In genomic region chrX:45781901-45782553, GRCh38 we compare ENCODE assay signal across 10 cellular contexts.
DNase-seq lines count a peak whose midpoint lies in the region; ATAC-seq and TF ChIP-seq lines count a peak whose summit lies in the region.
"Had no signal": no experiment of that assay in that cellular context is flagged by ENCODE, and none has a peak within 500 bp of the region (broad histone marks: within the 10 kb centered on the region; RNA-seq: fewer than 3 reads in every experiment).

No MANE protein-coding gene starts in this region.

- no peak for TF ChIP-seq EP300 in sigmoid colon (IDR thresholded peaks at IDR 0.05)

- peaks cover 33% of the 10 kb centered on the region for H3K79me2 ChIP-seq in mesendoderm (ENCODE audit: control insufficient read depth, insufficient read depth, low read length)

- TF ChIP-seq CTCF in LNCaP clone FGC (IDR thresholded peaks at IDR 0.05; ENCODE audit: control insufficient read depth, extremely low read depth, insufficient read depth) (peak; percentile 32; the same call in 1 of the 2 replicates), astrocyte of the cerebellum (IDR thresholded peaks at IDR 0.05; ENCODE audit: low read depth, low read length, missing control alignments) (peak; percentile 45), sigmoid colon (IDR thresholded peaks at IDR 0.05) (peak in 1 of 4 experiments; percentile 26)

- H3K4ac ChIP-seq in mesendoderm (ENCODE audit: low read depth, low read length), result no peak overlapping the region

- H3K4me3 ChIP-seq in LNCaP clone FGC (ENCODE audit: low read depth, low read length), result no peak overlapping the region
- H3K4me3 ChIP-seq in astrocyte of the cerebellum (ENCODE audit: low read depth, low read length), result no peak overlapping the region
- no peak overlapping the region for H3K4me3 ChIP-seq in mesendoderm (ENCODE audit: low read length)
- no peak overlapping the region for H3K4me3 ChIP-seq in sigmoid colon
- H3K4me3 ChIP-seq: prostate gland had no signal

- H4K5ac ChIP-seq in mesendoderm (ENCODE audit: low read length), result no peak overlapping the region

- no peak overlapping the region for H2AK5ac ChIP-seq in mesendoderm (ENCODE audit: low read length)

- no peak overlapping the region for H2BK5ac ChIP-seq in mesendoderm (ENCODE audit: low read length)

- H3K36me3 ChIP-seq in mesendoderm (ENCODE audit: control insufficient read depth, insufficient read depth, low read length) (no peaks in the 10 kb centered on the region), sigmoid colon (no peaks in the 10 kb centered on the region)
- H3K36me3 ChIP-seq: prostate gland had no signal

- in situ Hi-C loops in astrocyte of the cerebellum (cut with HindIII; ENCODE audit: low sequenced_read_pairs), result no loop called here

- intact Hi-C loops in sigmoid colon (cut with DNase I), result no loop called here

- no peak overlapping the region for H3K4me2 ChIP-seq in mesendoderm (ENCODE audit: low read length)

- no peak overlapping the region for H4K8ac ChIP-seq in mesendoderm (ENCODE audit: low read depth, low read length)

- no peak for ATAC-seq in HG03378 (IDR thresholded peaks at IDR 0.05; ENCODE audit: unreplicated experiment)

- H3K27me3 ChIP-seq in mesendoderm (ENCODE audit: insufficient read depth, low read length, poor library complexity), result no peaks in the 10 kb centered on the region
- no peaks in the 10 kb centered on the region for H3K27me3 ChIP-seq in sigmoid colon

- no peak overlapping the region for H3K9ac ChIP-seq in mesendoderm (ENCODE audit: low read length)

- H3K56ac ChIP-seq in mesendoderm (ENCODE audit: low read length), result no peak overlapping the region

- H2BK120ac ChIP-seq in mesendoderm (ENCODE audit: low read depth, low read length), result no peak overlapping the region

- DNase-seq in COLO829 (ENCODE audit: low spot score) (peak; percentile 52), LNCaP clone FGC (ENCODE audit: low read depth) (no peak), astrocyte of the cerebellum (ENCODE audit: low read depth) (no peak), mesendoderm (peak; percentile 72), sigmoid colon (no peak), NCI-H510A treated with DMSO at 0.1 percent for 48 hours (lab: John Stamatoyannopoulos, UW) (no peak), KG1 (lab: John Stamatoyannopoulos, UW) (no peak)
- DNase-seq: amygdala had no signal

- no peaks in the 10 kb centered on the region for H3K9me3 ChIP-seq in sigmoid colon
- H3K9me3 ChIP-seq: prostate gland had no signal

- H2BK15ac ChIP-seq in mesendoderm (replicated peaks; ENCODE audit: low read depth), result no peak overlapping the region

- H3K27ac ChIP-seq in mesendoderm (ENCODE audit: low read depth, low read length) (no peak overlapping the region), sigmoid colon (no peak overlapping the region)
- H3K27ac ChIP-seq: prostate gland had no signal

- TF ChIP-seq POLR2A in sigmoid colon (IDR thresholded peaks at IDR 0.05), result no peak

- no peaks in the 10 kb centered on the region for H3K79me1 ChIP-seq in mesendoderm (ENCODE audit: low read length)

- no peak overlapping the region for H3K18ac ChIP-seq in mesendoderm (ENCODE audit: low read length)

- 100% methylated on average over 1 of the region's 4 CpGs for WGBS in mesendoderm (ENCODE audit: extremely low coverage, insufficient coverage, low lambda C conversion rate)
- 60 to 64% methylated on average over 4 of the region's 4 CpGs for WGBS in sigmoid colon, 2 donors

- no peaks in the 10 kb centered on the region for H3K4me1 ChIP-seq in mesendoderm (ENCODE audit: control insufficient read depth, low read depth, low read length)
- no peaks in the 10 kb centered on the region for H3K4me1 ChIP-seq in sigmoid colon
- H3K4me1 ChIP-seq: prostate gland had no signal

- no peak overlapping the region for H3K23ac ChIP-seq in mesendoderm (ENCODE audit: low read length)

Comparison
In these comparisons a context has a peak if more than half of its experiments do, and no peak if none do; other contexts are left out.
1. DNase-seq: peak in COLO829 (single experiment) and mesendoderm (single experiment); none in LNCaP clone FGC (single experiment), astrocyte of the cerebellum (single experiment), sigmoid colon (single experiment), NCI-H510A treated with DMSO at 0.1 percent for 48 hours (single experiment) and KG1 (single experiment).